In genomic region chr2:43238813-43239212, GRCh38 we compare ENCODE assay signal across 29 cellular contexts. TPM values are rescaled to one million over a fixed set of nuclear protein-coding genes. Genes with fewer than 3 reads are reported as not detected.
DNase-seq lines count a peak whose midpoint lies in the region; ATAC-seq and TF ChIP-seq lines count a peak whose summit lies in the region.
"Had no signal": no experiment of that assay in that cellular context is flagged by ENCODE, and none has a peak within 500 bp of the region (broad histone marks: within the 10 kb centered on the region; RNA-seq: fewer than 3 reads in every experiment).

No MANE protein-coding gene starts in this region.

- POLR2A ChIA-PET in activated B cell treated with CpG ODN at 0.5 μM for 24 hours (lab: Charles Lee) (interaction anchor here (2.5 kb wide), 1 partner anchor 11 kb away, joined by 43 read pairs; the partner anchor contains the start of gene ZFP36L2), RWPE1 (lab: Yijun Ruan, JAX; ENCODE audit: low non-redundant PET) (no interaction called here)

- CTCF ChIA-PET in activated B cell treated with CpG ODN at 0.5 μM for 24 hours (lab: Charles Lee) (interaction anchor here (1.3 kb wide), 1 partner anchor 10 kb away, joined by 5 read pairs; no protein-coding TSS in a partner anchor), RWPE1 (lab: Yijun Ruan, JAX) (no interaction called here)

- ATAC-seq in activated B cell treated with CpG ODN at 0.5 μM for 24 hours (ENCODE audit: low read depth) (no peak), memory B cell (ENCODE audit: low read depth) (no peak), HG03378 (IDR thresholded peaks at IDR 0.05; ENCODE audit: unreplicated experiment) (no peak)
- no peak for ATAC-seq in stimulated activated memory B cell treated with anti-CD40 and anti-IgM and Interleukin-4, amounts not matched to agents 10 μg/mL and 1 μg/mL and 100 μg/mL, for 72 hours
- ATAC-seq: activated CD4-positive, alpha-beta T cell treated with anti-CD3 and anti-CD28 coated beads for 36 hours; activated CD8-positive, alpha-beta T cell treated with anti-CD3 and anti-CD28 coated beads, Interleukin-2, amount 10 ng/mL, durations not matched to agents 7 days and 5 days; activated naive CD4-positive, alpha-beta T cell treated with anti-CD3 and anti-CD28 coated beads, Interleukin-2, amount 50 U/mL, for 72 hours; left lobe of liver had no signal

- no peak for DNase-seq in activated naive CD4-positive, alpha-beta T cell treated with anti-CD3 and anti-CD28 coated beads, Interleukin-2, amount 50 U/mL, for 16 hours
- DNase-seq in activated B cell treated with CpG ODN at 0.5 μM for 24 hours (no peak), memory B cell (ENCODE audit: low spot score in 2 of 2) (no peak), EL (no peak), RWPE1 (ENCODE audit: low spot score) (no peak)
- DNase-seq: activated CD4-positive, alpha-beta T cell treated with anti-CD3 and anti-CD28 coated beads for 36 hours; activated CD8-positive, alpha-beta T cell treated with anti-CD3 and anti-CD28 coated beads, Interleukin-2, amount 10 ng/mL, durations not matched to agents 7 days and 5 days; anterior cingulate cortex; CD4-positive, alpha-beta memory T cell; colonic mucosa; effector memory CD4-positive, alpha-beta T cell; KG1; MG63; NCI-H1436; NCI-H446 treated with DMSO at 0.1 percent for 48 hours; NCI-H82; SIG-M5; sigmoid colon; stimulated activated CD4-positive, alpha-beta T cell treated with anti-CD3 and anti-CD28 coated beads, Interleukin-4, amount 100 ng/mL, for 1 hour; upper lobe of left lung had no signal

- no peaks in the 10 kb centered on the region for H3K36me3 Mint-ChIP-seq in activated naive CD4-positive, alpha-beta T cell treated with anti-CD3 and anti-CD28 coated beads, Interleukin-2, amount 50 U/mL, for 24 hours
- H3K36me3 Mint-ChIP-seq in activated B cell treated with CpG ODN at 0.5 μM for 24 hours (ENCODE audit: low read depth) (peaks cover 4% of the 10 kb centered on the region), memory B cell (peaks cover 4% of the 10 kb centered on the region)
- peaks cover 23% of the 10 kb centered on the region for H3K36me3 Mint-ChIP-seq in stimulated activated memory B cell treated with anti-CD40 and anti-IgM and Interleukin-4, amounts not matched to agents 10 μg/mL and 1 μg/mL and 100 μg/mL, for 72 hours
- H3K36me3 Mint-ChIP-seq: activated naive CD4-positive, alpha-beta T cell treated with anti-CD3 and anti-CD28 coated beads, Interleukin-2, amount 50 U/mL, for 72 hours had no signal

- H3K27ac ChIP-seq in RWPE1 = no peak overlapping the region
- H3K27ac ChIP-seq: 22Rv1, cardiac muscle cell, colonic mucosa, prostate gland had no signal

- intact Hi-C loops in activated B cell treated with CpG ODN at 0.5 μM for 24 hours (cut with micrococcal nuclease) = no loop called here

- TF ChIP-seq CTCF in activated B cell treated with CpG ODN at 0.5 μM for 24 hours (IDR thresholded peaks at IDR 0.05) = no peak
- TF ChIP-seq CTCF in RWPE1 (conservative IDR thresholded peaks at IDR 0.05; ENCODE audit: low read depth) = no peak

- no peak overlapping the region for H3K4me3 Mint-ChIP-seq in activated naive CD4-positive, alpha-beta T cell treated with anti-CD3 and anti-CD28 coated beads, Interleukin-2, amount 50 U/mL, for 24 hours
- H3K4me3 Mint-ChIP-seq in activated B cell treated with CpG ODN at 0.5 μM for 24 hours = no peak overlapping the region
- H3K4me3 Mint-ChIP-seq in memory B cell = no peak overlapping the region
- no peak overlapping the region for H3K4me3 Mint-ChIP-seq in stimulated activated memory B cell treated with anti-CD40 and anti-IgM and Interleukin-4, amounts not matched to agents 10 μg/mL and 1 μg/mL and 100 μg/mL, for 72 hours
- H3K4me3 Mint-ChIP-seq: activated CD4-positive, alpha-beta T cell treated with anti-CD3 and anti-CD28 coated beads for 36 hours; activated CD8-positive, alpha-beta T cell treated with anti-CD3 and anti-CD28 coated beads, Interleukin-2, amount 10 ng/mL, durations not matched to agents 7 days and 5 days had no signal

- H3K9me3 Mint-ChIP-seq in activated naive CD4-positive, alpha-beta T cell treated with anti-CD3 and anti-CD28 coated beads, Interleukin-2, amount 50 U/mL, for 24 hours = no peaks in the 10 kb centered on the region
- H3K9me3 Mint-ChIP-seq in activated B cell treated with CpG ODN at 0.5 μM for 24 hours (no peaks in the 10 kb centered on the region), memory B cell (no peaks in the 10 kb centered on the region)
- no peaks in the 10 kb centered on the region for H3K9me3 Mint-ChIP-seq in stimulated activated memory B cell treated with anti-CD40 and anti-IgM and Interleukin-4, amounts not matched to agents 10 μg/mL and 1 μg/mL and 100 μg/mL, for 72 hours
- H3K9me3 Mint-ChIP-seq: activated naive CD4-positive, alpha-beta T cell treated with anti-CD3 and anti-CD28 coated beads, Interleukin-2, amount 50 U/mL, for 72 hours; activated T-helper 2 cell treated with anti-CD3 and anti-CD28 coated beads, Interferon-gamma antibody, Interleukin-2, Interleukin-4, amounts not matched to agents 10 μg/mL and 5 μg/mL and 100 μg/mL, durations not matched to agents 14 hours and 24 hours and 36 hours; CD4-positive, alpha-beta memory T cell had no signal

- H3K27me3 Mint-ChIP-seq in activated naive CD4-positive, alpha-beta T cell treated with anti-CD3 and anti-CD28 coated beads, Interleukin-2, amount 50 U/mL, for 24 hours = no peaks in the 10 kb centered on the region
- H3K27me3 Mint-ChIP-seq in activated B cell treated with CpG ODN at 0.5 μM for 24 hours (no peaks in the 10 kb centered on the region), memory B cell (no peaks in the 10 kb centered on the region)
- no peaks in the 10 kb centered on the region for H3K27me3 Mint-ChIP-seq in stimulated activated memory B cell treated with anti-CD40 and anti-IgM and Interleukin-4, amounts not matched to agents 10 μg/mL and 1 μg/mL and 100 μg/mL, for 72 hours
- H3K27me3 Mint-ChIP-seq: activated CD4-positive, alpha-beta T cell treated with anti-CD3 and anti-CD28 coated beads for 36 hours; CD4-positive, alpha-beta memory T cell had no signal

- H3K4me1 Mint-ChIP-seq in activated naive CD4-positive, alpha-beta T cell treated with anti-CD3 and anti-CD28 coated beads, Interleukin-2, amount 50 U/mL, for 24 hours = peaks cover 21% of the 10 kb centered on the region
- H3K4me1 Mint-ChIP-seq in activated B cell treated with CpG ODN at 0.5 μM for 24 hours = peaks cover 49% of the 10 kb centered on the region
- peaks cover 34% of the 10 kb centered on the region for H3K4me1 Mint-ChIP-seq in memory B cell
- H3K4me1 Mint-ChIP-seq in stimulated activated memory B cell treated with anti-CD40 and anti-IgM and Interleukin-4, amounts not matched to agents 10 μg/mL and 1 μg/mL and 100 μg/mL, for 72 hours = peaks cover 51% of the 10 kb centered on the region

- H3K27ac Mint-ChIP-seq in activated naive CD4-positive, alpha-beta T cell treated with anti-CD3 and anti-CD28 coated beads, Interleukin-2, amount 50 U/mL, for 24 hours = peak overlapping the region; percentile 61
- peak overlapping the region; percentile 91 for H3K27ac Mint-ChIP-seq in activated B cell treated with CpG ODN at 0.5 μM for 24 hours
- peak overlapping the region; percentile 90 for H3K27ac Mint-ChIP-seq in memory B cell
- peak overlapping the region; percentile 90 for H3K27ac Mint-ChIP-seq in stimulated activated memory B cell treated with anti-CD40 and anti-IgM and Interleukin-4, amounts not matched to agents 10 μg/mL and 1 μg/mL and 100 μg/mL, for 72 hours
- H3K27ac Mint-ChIP-seq: activated CD4-positive, alpha-beta T cell treated with anti-CD3 and anti-CD28 coated beads for 36 hours; activated T-helper 2 cell treated with anti-CD3 and anti-CD28 coated beads, Interferon-gamma antibody, Interleukin-2, Interleukin-4, amounts not matched to agents 10 μg/mL and 5 μg/mL and 100 μg/mL, durations not matched to agents 14 hours and 24 hours and 36 hours had no signal

RNA-seq across cellular contexts. Expression of gene ZFP36L2, which starts 12.4 kb away (rescaled TPM):
- total RNA-seq in activated B cell treated with CpG ODN at 0.5 μM for 24 hours = 56.7 and 62.1 TPM in 2 replicates
